In genomic region chr13:33279414-33279813, GRCh38 we compare ENCODE assay signal across 16 cellular contexts. TPM values are rescaled to one million over a fixed set of nuclear protein-coding genes. Genes with fewer than 3 reads are reported as not detected.
DNase-seq lines count a peak whose midpoint lies in the region; ATAC-seq, FAIRE-seq and TF ChIP-seq lines count a peak whose summit lies in the region.
"Had no signal": no experiment of that assay in that cellular context is flagged by ENCODE, and none has a peak within 500 bp of the region (broad histone marks: within the 10 kb centered on the region; RNA-seq: fewer than 3 reads in every experiment).

No MANE protein-coding gene starts in this region.

- DNase-seq in A549 (ENCODE audit: low read depth in 1 of 2, low spot score in 1 of 2): peak in 1 of 2 experiments; percentile 45
- DNase-seq in SK-N-SH: no peak
- DNase-seq in heart right ventricle: no peak
- DNase-seq in trophoblast cell: no peak
- no peak for DNase-seq in GM20000 (ENCODE audit: low spot score)
- DNase-seq in ureter (ENCODE audit: low spot score): no peak
- DNase-seq: activated naive CD8-positive, alpha-beta T cell treated with anti-CD3 and anti-CD28 coated beads, Interleukin-2, amount 10 ng/mL, durations not matched to agents 7 days and 5 days; DMS79 treated with DMSO at 0.1 percent for 48 hours; natural killer cell; NCI-H2171 treated with DMSO at 0.1 percent for 48 hours; T-helper 9 cell had no signal

- peak overlapping the region; percentile 96 for H2BK5ac ChIP-seq in trophoblast cell (ENCODE audit: low read depth, low read length, poor library complexity)

- H3K23ac ChIP-seq in trophoblast cell (ENCODE audit: low read length): no peak overlapping the region

- H3K4me1 ChIP-seq in A549 (peaks cover 63% of the 10 kb centered on the region), SK-N-SH (ENCODE audit: control insufficient read depth in 1 of 2, insufficient read depth in 2 of 2, low read depth in 1 of 2, low read length in 1 of 2) (peaks cover 3 to 73% of the 10 kb centered on the region in 2 experiments), heart right ventricle (peaks cover 15 to 99% (median 86%) of the 10 kb centered on the region in 9 donors), trophoblast cell (ENCODE audit: control insufficient read depth in 1 of 2, insufficient read depth in 2 of 2, low read length in 2 of 2) (peaks cover 2 to 8% of the 10 kb centered on the region in 2 experiments)

- peak overlapping the region; percentile 80 for H4K8ac ChIP-seq in trophoblast cell (ENCODE audit: low read depth, low read length)

- no peak for TF ChIP-seq POLR2A in A549 (IDR thresholded peaks at IDR 0.05; ENCODE audit: low read length)

- peak overlapping the region; percentile 90 for H2BK120ac ChIP-seq in trophoblast cell (ENCODE audit: insufficient read depth, low read length, poor library complexity)

- no peak for FAIRE-seq in A549 (lab: Jason Lieb, UNC)
- FAIRE-seq: endometrium had no signal

- H3K79me2 ChIP-seq in SK-N-SH (ENCODE audit: insufficient read depth) (peaks cover 87% of the 10 kb centered on the region), trophoblast cell (ENCODE audit: control insufficient read depth, insufficient read depth, low read length, poor library complexity) (peaks cover 1% of the 10 kb centered on the region)

- H4K12ac ChIP-seq in trophoblast cell (ENCODE audit: low read depth, low read length): no peak overlapping the region

- H2BK12ac ChIP-seq in trophoblast cell (ENCODE audit: low read length): peak overlapping the region; percentile 98

- peak overlapping the region; percentile 96 for H4K91ac ChIP-seq in trophoblast cell (ENCODE audit: low read depth, low read length)

- WGBS in A549 (ENCODE audit: missing lambda C conversion rate): 0% methylated on average over 1 of the region's 1 CpG
- 0% methylated on average over 1 of the region's 1 CpG for WGBS in SK-N-SH (ENCODE audit: low lambda C conversion rate)
- 10 to 22% methylated on average over 1 of the region's 1 CpG for WGBS in heart right ventricle, 2 donors
- no CpG with 5 or more reads among the region's 1 CpG for WGBS in trophoblast cell (ENCODE audit: extremely low coverage, insufficient coverage, insufficient read length)

- H2AK5ac ChIP-seq in trophoblast cell (ENCODE audit: low read length): peak overlapping the region; percentile 82

- H3K36me3 ChIP-seq in SK-N-SH (replicated peaks in 1 of 2; ENCODE audit: control insufficient read depth in 1 of 2, insufficient read depth in 2 of 2, low read length in 1 of 2) (peaks cover 0 to 3% of the 10 kb centered on the region in 2 experiments), heart right ventricle (peaks cover 0 to 19% (median 0%) of the 10 kb centered on the region in 9 donors), trophoblast cell (ENCODE audit: control insufficient read depth in 1 of 2, insufficient read depth in 2 of 2, low read length in 2 of 2) (peaks cover 0 to 2% of the 10 kb centered on the region in 2 experiments)

- H4K20me1 ChIP-seq in SK-N-SH (ENCODE audit: insufficient read depth): no peaks in the 10 kb centered on the region

- H3K9me2 ChIP-seq in SK-N-SH: no peaks in the 10 kb centered on the region

- peak overlapping the region; percentile 80 for H3K14ac ChIP-seq in trophoblast cell (ENCODE audit: low read length)

- H3K27ac ChIP-seq in A549 (peak overlapping the region; percentile 71 to 89), SK-N-SH (ENCODE audit: low read depth in 2 of 2, low read length in 1 of 2) (peak overlapping the region; percentile 72 to 93; a peak in 3 of 4 replicates), heart right ventricle (peak overlapping the region; percentile 29 to 83 (median 64)), trophoblast cell (ENCODE audit: low read depth, low read length) (peak overlapping the region; percentile 98)
- H3K27ac ChIP-seq: KMS-11 had no signal

- H3K27me3 ChIP-seq in SK-N-SH (ENCODE audit: insufficient read depth): no peaks in the 10 kb centered on the region
- H3K27me3 ChIP-seq in heart right ventricle: no peaks in the 10 kb centered on the region
- H3K27me3 ChIP-seq in trophoblast cell (ENCODE audit: insufficient read depth, low read length): no peaks in the 10 kb centered on the region

- H3K4me3 ChIP-seq in A549: no peak overlapping the region
- H3K4me3 ChIP-seq in SK-N-SH (ENCODE audit: low read depth in 2 of 2, low read length in 1 of 2): no peak overlapping the region
- no peak overlapping the region for H3K4me3 ChIP-seq in heart right ventricle
- no peak overlapping the region for H3K4me3 ChIP-seq in trophoblast cell (ENCODE audit: low read depth, low read length)

- H2AFZ ChIP-seq in SK-N-SH (ENCODE audit: low read depth) (no peak overlapping the region), trophoblast cell (ENCODE audit: insufficient read depth, low read length, poor library complexity) (no peak overlapping the region)

- ATAC-seq in A549: peak; percentile 73 to 75
- peak in 4 of 8 donors; percentile 38 to 85 (median 49) for ATAC-seq in heart right ventricle
- no peak for ATAC-seq in GM19328 (IDR thresholded peaks at IDR 0.05; ENCODE audit: unreplicated experiment)
- ATAC-seq in HG02884 (IDR thresholded peaks at IDR 0.05; ENCODE audit: unreplicated experiment): no peak
- ATAC-seq: natural killer cell; stimulated activated memory B cell treated with anti-CD40 and anti-IgM and Interleukin-4, amounts not matched to agents 10 μg/mL and 1 μg/mL and 100 μg/mL, for 72 hours had no signal

- peak overlapping the region; percentile 77 for H3K4ac ChIP-seq in trophoblast cell (ENCODE audit: low read depth, low read length)

- H3K4me2 ChIP-seq in A549 (peak overlapping the region; percentile 73), SK-N-SH (peak overlapping the region; percentile 40), trophoblast cell (ENCODE audit: low read length) (no peak overlapping the region)
- H3K4me2 ChIP-seq: KMS-11 had no signal

- TF ChIP-seq RAD21 in A549 (conservative IDR thresholded peaks at IDR 0.05 in 1 of 2, IDR thresholded peaks at IDR 0.05 in 1 of 2) (no peak), SK-N-SH (IDR thresholded peaks at IDR 0.05; ENCODE audit: low read length) (no peak)

- peaks cover 9% of the 10 kb centered on the region for H3K79me1 ChIP-seq in trophoblast cell (ENCODE audit: low read length)

- TF ChIP-seq EP300 in A549 (IDR thresholded peaks at IDR 0.05) (no peak), SK-N-SH (IDR thresholded peaks at IDR 0.05; ENCODE audit: borderline replicate concordance in 1 of 2, low read depth in 1 of 2, low read length in 1 of 2) (no peak)

- peaks cover 55% of the 10 kb centered on the region for H3F3A ChIP-seq in SK-N-SH (replicated peaks; ENCODE audit: insufficient read depth)

- intact Hi-C loops in heart right ventricle (cut with DNase I): loop anchor here in 2 of 10 donors (5.0 to 10.0 kb wide), 2 partner anchors 47 to 155 kb away; no protein-coding TSS in a partner anchor

- CTCF ChIA-PET in A549 (lab: Yijun Ruan, JAX): interaction anchor here (0.9 to 1.2 kb wide), 4 partner anchors 9 to 445 kb away, joined by 3 read pairs; no protein-coding TSS in a partner anchor
- CTCF ChIA-PET in SK-N-SH (lab: Yijun Ruan, JAX): interaction anchor here (1.2 kb wide), 1 partner anchor 11 kb away, joined by 3 read pairs; no protein-coding TSS in a partner anchor

- H3K9me3 ChIP-seq in A549 (no peaks in the 10 kb centered on the region), SK-N-SH (no peaks in the 10 kb centered on the region), heart right ventricle (no peaks in the 10 kb centered on the region), trophoblast cell (ENCODE audit: insufficient read depth, low read depth, low read length) (no peaks in the 10 kb centered on the region)

- H3K9ac ChIP-seq in SK-N-SH (peak overlapping the region; percentile 55), trophoblast cell (ENCODE audit: low read length) (no peak overlapping the region)
- H3K9ac ChIP-seq: KMS-11 had no signal

- H3K18ac ChIP-seq in trophoblast cell (ENCODE audit: low read length): peak overlapping the region; percentile 90

- POLR2A ChIA-PET in A549 (lab: Yijun Ruan, JAX) (no interaction called here), SK-N-SH (lab: Yijun Ruan, JAX) (no interaction called here)

- no peak for TF ChIP-seq CTCF in A549 (IDR thresholded peaks at IDR 0.05)
- TF ChIP-seq CTCF in SK-N-SH (IDR thresholded peaks at IDR 0.05): no peak
- no peak for TF ChIP-seq CTCF in heart right ventricle (IDR thresholded peaks at IDR 0.05)
- no peak for TF ChIP-seq CTCF in GM20000 (IDR thresholded peaks at IDR 0.05; ENCODE audit: extremely low read depth, missing control alignments)

TF ChIP-seq in A549, 52 proteins besides CTCF, POLR2A, EP300 and RAD21 (continues in another document):
- TF ChIP-seq JUNB (IDR thresholded peaks at IDR 0.05): no peak
- no peak for TF ChIP-seq MAFK (IDR thresholded peaks at IDR 0.05; ENCODE audit: partially characterized antibody)

TF ChIP-seq in SK-N-SH, 30 proteins besides CTCF, POLR2A, EP300 and RAD21 (continues in another document):
- TF ChIP-seq MAX (IDR thresholded peaks at IDR 0.05; ENCODE audit: low read depth): no peak
- TF ChIP-seq MEF2A (IDR thresholded peaks at IDR 0.05; ENCODE audit: borderline replicate concordance, low read depth): no peak
- TF ChIP-seq GATA2 (CRISPR knock-in tag; IDR thresholded peaks at IDR 0.05): no peak

RNA-seq across cellular contexts. Expression of gene STARD13, which starts 6.1 kb away (rescaled TPM):
- polyA plus RNA-seq in A549 (2011; rRNA removed) (2.8 TPM in 2 replicates), A549 (2017; fragmentation: RNase III; extraction: RNeasy Plus Mini Kit Qiagen cat#74134 plus additional on column Dnase treatment) (2.4 to 2.9 TPM (median 2.6 TPM) in 3 replicates), SK-N-SH (2012; rRNA removed) (5.7 and 6.6 TPM in 2 replicates), heart right ventricle (10 to 100 TPM in 1 of 2 donors, 1 to 10 TPM in 1; 7.1 to 15.2 TPM)
- polyA plus RNA-seq in A549 (2012; cell fraction: cytosol; rRNA removed): 2.2 and 3.3 TPM in 2 replicates
- polyA plus RNA-seq in A549 (2012; cell fraction: nucleus; rRNA removed): 4.2 TPM in 2 replicates
- 15.0 and 15.6 TPM in 2 replicates for polyA minus RNA-seq in A549 (2011; rRNA and poly(A)+ RNA removed)
- polyA plus RNA-seq in SK-N-SH (2012; cell fraction: cytosol; rRNA removed): 4.8 TPM in 2 replicates
- 11.0 and 14.0 TPM in 2 replicates for polyA plus RNA-seq in SK-N-SH (2012; cell fraction: nucleus; rRNA removed)
- total RNA-seq in heart right ventricle (10 to 100 TPM; 18.2 to 38.3 (median 28.5) TPM), ureter (50.1 TPM)
- polyA plus RNA-seq in trophoblast cell (2013): 3.3 and 3.6 TPM in 2 replicates
- total RNA-seq: natural killer cell had no signal

Comparison
In these comparisons a context has a peak if more than half of its experiments do, and no peak if none do; other contexts are left out.
1. ATAC-seq: peak in A549 (2 of 2); none in GM19328 (single experiment) and HG02884 (single experiment).
2. Peak in every context shown above with its lines, with median percentiles within 50 percentile points of each other: H3K27ac ChIP-seq.